In genomic region chr4:88823058-88823919, GRCh38 we compare ENCODE assay signal across 7 cellular contexts.
DNase-seq lines count a peak whose midpoint lies in the region; ATAC-seq, FAIRE-seq and TF ChIP-seq lines count a peak whose summit lies in the region.

No MANE protein-coding gene starts in this region.

- H3K4me3 ChIP-seq in kidney (ENCODE audit: low read length in 2 of 2), result peak overlapping the region; percentile 89

- ATAC-seq in GM18508 (IDR thresholded peaks at IDR 0.05; ENCODE audit: insufficient read depth, unreplicated experiment) (peak; percentile 86), HG02970 (IDR thresholded peaks at IDR 0.05; ENCODE audit: low FRiP score, unreplicated experiment) (peak; percentile 95)

- H3K27ac Mint-ChIP-seq in chondrocyte (ENCODE audit: unreplicated experiment), result peak overlapping the region; percentile 99

- TF ChIP-seq CTCF in chondrocyte (IDR thresholded peaks at IDR 0.05), result no peak
- no peak for TF ChIP-seq CTCF in kidney (IDR thresholded peaks at IDR 0.05; ENCODE audit: borderline replicate concordance, extremely low read depth, insufficient read depth)

- H3K4me3 Mint-ChIP-seq in chondrocyte (ENCODE audit: unreplicated experiment), result peak overlapping the region; percentile 82

- no peaks in the 10 kb centered on the region for H3K9me3 Mint-ChIP-seq in chondrocyte (ENCODE audit: low read depth)

- H3K9ac ChIP-seq in kidney (ENCODE audit: low read length in 2 of 2), result peak overlapping the region; percentile 61 to 85

- no peaks in the 10 kb centered on the region for H3K9me3 ChIP-seq in kidney (ENCODE audit: control insufficient read depth in 1 of 2, low read length in 2 of 2)

- H3K4me1 Mint-ChIP-seq in chondrocyte (ENCODE audit: low read depth), result peaks cover 39% of the 10 kb centered on the region

- H3K4me1 ChIP-seq in kidney (ENCODE audit: control insufficient read depth in 1 of 2, insufficient read depth in 1 of 2, low read depth in 1 of 2, low read length in 2 of 2), result peaks cover 4 to 25% of the 10 kb centered on the region in 2 donors

- peak overlapping the region; percentile 95 for H3K27ac ChIP-seq in kidney (ENCODE audit: low read depth in 2 of 2, low read length in 2 of 2)

- H3K36me3 ChIP-seq in kidney (ENCODE audit: control insufficient read depth in 1 of 2, insufficient read depth in 2 of 2, low read length in 2 of 2), result no peaks in the 10 kb centered on the region

- H3K27me3 Mint-ChIP-seq in chondrocyte (ENCODE audit: low read depth), result no peaks in the 10 kb centered on the region

- peak; percentile 23 for DNase-seq in NCI-H2081 treated with DMSO at 0.1 percent for 48 hours (lab: John Stamatoyannopoulos, UW)
- DNase-seq in activated CD4-positive, CD25-positive, alpha-beta regulatory T cell (lab: John Stamatoyannopoulos, UW), result peak in 3 of 4 experiments; percentile 10 to 36 (median 23)
- DNase-seq in chondrocyte (ENCODE audit: low spot score), result peak; percentile 86
- DNase-seq in kidney, result peak; percentile 97
- DNase-seq in stimulated activated CD4-positive, alpha-beta T cell treated with anti-CD3 and anti-CD28 coated beads, Interleukin-12 subunit alpha, Interleukin-12 subunit beta, amount 100 ng/mL, for 48 hours (ENCODE audit: low read depth in 2 of 3, low spot score in 1 of 3), result peak; percentile 45 to 51 (median 47)

- FAIRE-seq in kidney (lab: Jason Lieb, UNC), result peak; percentile 81

- no peaks in the 10 kb centered on the region for H3K36me3 Mint-ChIP-seq in chondrocyte (ENCODE audit: low read depth)

- intact Hi-C loops in kidney (cut with DNase I), result loop anchor here (10.0 kb wide), 1 partner anchor 202 kb away; no protein-coding TSS in a partner anchor

Comparison
In these comparisons a context has a peak if more than half of its experiments do, and no peak if none do; other contexts are left out.
1. Peak in every context shown above with its lines: DNase-seq, ATAC-seq, H3K4me3 ChIP-seq and H3K27ac ChIP-seq.
2. DNase-seq: peak in every context shown above with its lines; median percentile 97 in kidney; 86 in chondrocyte; 47 in stimulated activated CD4-positive, alpha-beta T cell treated with anti-CD3 and anti-CD28 coated beads, Interleukin-12 subunit alpha, Interleukin-12 subunit beta, amount 100 ng/mL, for 48 hours; 23 in NCI-H2081 treated with DMSO at 0.1 percent for 48 hours; 23 in activated CD4-positive, CD25-positive, alpha-beta regulatory T cell.